1 cellular context compared by ENCODE assay signal in the genomic region with DNA sequence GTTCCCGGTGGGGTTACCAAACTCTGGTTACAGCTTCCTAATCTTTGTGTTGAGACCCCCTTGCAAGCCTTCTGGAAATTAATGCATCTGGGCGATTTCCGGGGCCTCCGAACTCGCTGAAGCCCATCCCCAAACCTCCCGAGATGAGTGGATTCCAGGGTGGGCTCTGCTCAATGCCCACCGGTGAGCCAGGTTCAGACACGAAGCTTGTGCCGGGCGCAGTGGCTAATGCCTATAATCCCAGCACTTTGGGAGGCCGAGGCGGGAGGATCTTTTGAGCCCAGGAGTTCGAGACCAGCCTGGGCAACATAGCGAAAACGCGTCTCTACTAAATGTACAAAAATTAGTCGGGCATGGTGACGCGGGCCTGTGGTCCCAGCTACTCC.
TF ChIP-seq lines count a peak whose summit lies in the region.

No MANE protein-coding gene starts in this region.

TF ChIP-seq in GM23338, 12 proteins besides CTCF, POLR2A, EP300 and RAD21 (continued from another document):
- TF ChIP-seq, protein P1, sequence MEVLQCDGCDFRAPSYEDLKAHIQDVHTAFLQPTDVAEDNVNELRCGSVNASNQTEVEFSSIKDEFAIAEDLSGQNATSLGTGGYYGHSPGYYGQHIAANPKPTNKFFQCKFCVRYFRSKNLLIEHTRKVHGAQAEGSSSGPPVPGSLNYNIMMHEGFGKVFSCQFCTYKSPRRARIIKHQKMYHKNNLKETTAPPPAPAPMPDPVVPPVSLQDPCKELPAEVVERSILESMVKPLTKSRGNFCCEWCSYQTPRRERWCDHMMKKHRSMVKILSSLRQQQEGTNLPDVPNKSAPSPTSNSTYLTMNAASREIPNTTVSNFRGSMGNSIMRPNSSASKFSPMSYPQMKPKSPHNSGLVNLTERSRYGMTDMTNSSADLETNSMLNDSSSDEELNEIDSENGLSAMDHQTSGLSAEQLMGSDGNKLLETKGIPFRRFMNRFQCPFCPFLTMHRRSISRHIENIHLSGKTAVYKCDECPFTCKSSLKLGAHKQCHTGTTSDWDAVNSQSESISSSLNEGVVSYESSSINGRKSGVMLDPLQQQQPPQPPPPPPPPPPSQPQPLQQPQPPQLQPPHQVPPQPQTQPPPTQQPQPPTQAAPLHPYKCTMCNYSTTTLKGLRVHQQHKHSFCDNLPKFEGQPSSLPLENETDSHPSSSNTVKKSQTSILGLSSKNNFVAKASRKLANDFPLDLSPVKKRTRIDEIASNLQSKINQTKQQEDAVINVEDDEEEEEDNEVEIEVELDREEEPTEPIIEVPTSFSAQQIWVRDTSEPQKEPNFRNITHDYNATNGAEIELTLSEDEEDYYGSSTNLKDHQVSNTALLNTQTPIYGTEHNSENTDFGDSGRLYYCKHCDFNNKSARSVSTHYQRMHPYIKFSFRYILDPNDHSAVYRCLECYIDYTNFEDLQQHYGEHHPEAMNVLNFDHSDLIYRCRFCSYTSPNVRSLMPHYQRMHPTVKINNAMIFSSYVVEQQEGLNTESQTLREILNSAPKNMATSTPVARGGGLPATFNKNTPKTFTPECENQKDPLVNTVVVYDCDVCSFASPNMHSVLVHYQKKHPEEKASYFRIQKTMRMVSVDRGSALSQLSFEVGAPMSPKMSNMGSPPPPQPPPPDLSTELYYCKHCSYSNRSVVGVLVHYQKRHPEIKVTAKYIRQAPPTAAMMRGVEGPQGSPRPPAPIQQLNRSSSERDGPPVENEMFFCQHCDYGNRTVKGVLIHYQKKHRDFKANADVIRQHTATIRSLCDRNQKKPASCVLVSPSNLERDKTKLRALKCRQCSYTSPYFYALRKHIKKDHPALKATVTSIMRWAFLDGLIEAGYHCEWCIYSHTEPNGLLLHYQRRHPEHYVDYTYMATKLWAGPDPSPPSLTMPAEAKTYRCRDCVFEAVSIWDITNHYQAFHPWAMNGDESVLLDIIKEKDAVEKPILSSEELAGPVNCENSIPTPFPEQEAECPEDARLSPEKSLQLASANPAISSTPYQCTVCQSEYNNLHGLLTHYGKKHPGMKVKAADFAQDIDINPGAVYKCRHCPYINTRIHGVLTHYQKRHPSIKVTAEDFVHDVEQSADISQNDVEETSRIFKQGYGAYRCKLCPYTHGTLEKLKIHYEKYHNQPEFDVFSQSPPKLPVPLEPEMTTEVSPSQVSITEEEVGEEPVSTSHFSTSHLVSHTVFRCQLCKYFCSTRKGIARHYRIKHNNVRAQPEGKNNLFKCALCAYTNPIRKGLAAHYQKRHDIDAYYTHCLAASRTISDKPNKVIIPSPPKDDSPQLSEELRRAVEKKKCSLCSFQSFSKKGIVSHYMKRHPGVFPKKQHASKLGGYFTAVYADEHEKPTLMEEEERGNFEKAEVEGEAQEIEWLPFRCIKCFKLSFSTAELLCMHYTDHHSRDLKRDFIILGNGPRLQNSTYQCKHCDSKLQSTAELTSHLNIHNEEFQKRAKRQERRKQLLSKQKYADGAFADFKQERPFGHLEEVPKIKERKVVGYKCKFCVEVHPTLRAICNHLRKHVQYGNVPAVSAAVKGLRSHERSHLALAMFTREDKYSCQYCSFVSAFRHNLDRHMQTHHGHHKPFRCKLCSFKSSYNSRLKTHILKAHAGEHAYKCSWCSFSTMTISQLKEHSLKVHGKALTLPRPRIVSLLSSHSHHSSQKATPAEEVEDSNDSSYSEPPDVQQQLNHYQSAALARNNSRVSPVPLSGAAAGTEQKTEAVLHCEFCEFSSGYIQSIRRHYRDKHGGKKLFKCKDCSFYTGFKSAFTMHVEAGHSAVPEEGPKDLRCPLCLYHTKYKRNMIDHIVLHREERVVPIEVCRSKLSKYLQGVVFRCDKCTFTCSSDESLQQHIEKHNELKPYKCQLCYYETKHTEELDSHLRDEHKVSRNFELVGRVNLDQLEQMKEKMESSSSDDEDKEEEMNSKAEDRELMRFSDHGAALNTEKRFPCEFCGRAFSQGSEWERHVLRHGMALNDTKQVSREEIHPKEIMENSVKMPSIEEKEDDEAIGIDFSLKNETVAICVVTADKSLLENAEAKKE (CRISPR knock-in tag; IDR thresholded peaks at IDR 0.05) = no peak
- TF ChIP-seq CREB1 (CRISPR knock-in tag; IDR thresholded peaks at IDR 0.05; ENCODE audit: low read depth) (no peak), ZNF331 (CRISPR knock-in tag; IDR thresholded peaks at IDR 0.05; ENCODE audit: low read depth) (no peak), EZH2 (IDR thresholded peaks at IDR 0.05; ENCODE audit: low read depth, unreplicated experiment) (no peak), JUNB (IDR thresholded peaks at IDR 0.05; ENCODE audit: unreplicated experiment) (no peak), ZNF114 (CRISPR knock-in tag; IDR thresholded peaks at IDR 0.05) (no peak), POLR2AphosphoS5 (IDR thresholded peaks at IDR 0.05; ENCODE audit: low read depth) (no peak), ETS1 (IDR thresholded peaks at IDR 0.05) (no peak)
